In genomic region chr10:101694674-101695403, GRCh38 we compare ENCODE assay signal across 8 cellular contexts. TPM values are rescaled to one million over a fixed set of nuclear protein-coding genes. Genes with fewer than 3 reads are reported as not detected.
DNase-seq lines count a peak whose midpoint lies in the region; ATAC-seq and TF ChIP-seq lines count a peak whose summit lies in the region.

A gene with protein sequence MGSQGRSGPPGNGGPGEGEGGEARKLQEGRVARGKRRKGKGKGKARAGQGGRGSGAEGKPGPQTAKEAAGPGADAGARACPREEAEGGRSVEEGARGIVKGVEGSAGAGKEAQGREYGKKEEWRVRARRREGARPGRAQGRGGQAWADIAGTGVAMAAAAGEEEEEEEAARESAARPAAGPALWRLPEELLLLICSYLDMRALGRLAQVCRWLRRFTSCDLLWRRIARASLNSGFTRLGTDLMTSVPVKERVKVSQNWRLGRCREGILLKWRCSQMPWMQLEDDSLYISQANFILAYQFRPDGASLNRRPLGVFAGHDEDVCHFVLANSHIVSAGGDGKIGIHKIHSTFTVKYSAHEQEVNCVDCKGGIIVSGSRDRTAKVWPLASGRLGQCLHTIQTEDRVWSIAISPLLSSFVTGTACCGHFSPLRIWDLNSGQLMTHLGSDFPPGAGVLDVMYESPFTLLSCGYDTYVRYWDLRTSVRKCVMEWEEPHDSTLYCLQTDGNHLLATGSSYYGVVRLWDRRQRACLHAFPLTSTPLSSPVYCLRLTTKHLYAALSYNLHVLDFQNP (minus strand): TSS chr10:101695170. CDS start chr10:101695105, 65 bp downstream.

- CTCF ChIA-PET in BJ (lab: Yijun Ruan, JAX): no interaction called here

- peaks cover 19% of the 10 kb centered on the region for H3K4me1 ChIP-seq in SJSA1 (replicated peaks)

- POLR2A ChIA-PET in BJ (lab: Charles Lee): no interaction called here

- H3K27ac ChIP-seq in SJSA1: peak within 1 kb of the TSS; percentile 95
- peak within 1 kb of the TSS; percentile 89 for H3K27ac ChIP-seq in temporal lobe (ENCODE audit: low read depth, low read length)

- H3K9me3 ChIP-seq in SJSA1 (replicated peaks): no peaks in the 10 kb centered on the region

- H3K4me3 ChIP-seq in BJ (ENCODE audit: low read depth, low read length): peak within 1 kb of the TSS; percentile 94
- H3K4me3 ChIP-seq in SJSA1: peak within 1 kb of the TSS; percentile 70

- TF ChIP-seq CTCF in BJ (IDR thresholded peaks at IDR 0.05; ENCODE audit: insufficient read depth, low read depth, low read length): no peak
- no peak for TF ChIP-seq CTCF in omental fat pad (IDR thresholded peaks at IDR 0.05)

- peak; percentile 94 for TF ChIP-seq POLR2A in GM19193 (IDR thresholded peaks at IDR 0.05; ENCODE audit: extremely low read depth, insufficient read depth, insufficient read length)

- DNase-seq in BJ (ENCODE audit: low read depth) (no peak), SJSA1 (ENCODE audit: low read depth in 1 of 2, low spot score in 2 of 2) (peak; percentile 54 to 72), globus pallidus (ENCODE audit: low spot score) (peak; percentile 45), omental fat pad (ENCODE audit: low spot score) (no peak)
- DNase-seq in activated naive CD4-positive, alpha-beta T cell treated with Interleukin-2 at 50 U/mL for 16 hours: peak; percentile 75

- H3K27me3 ChIP-seq in BJ (ENCODE audit: control insufficient read depth, insufficient read depth, low read length) (no peaks in the 10 kb centered on the region), SJSA1 (replicated peaks) (no peaks in the 10 kb centered on the region)

- ATAC-seq in HG03378 (IDR thresholded peaks at IDR 0.05; ENCODE audit: unreplicated experiment): peak; percentile 17
- ATAC-seq in omental fat pad (ENCODE audit: low FRiP score): peak; percentile 66

- H3K36me3 ChIP-seq in BJ (ENCODE audit: control insufficient read depth, insufficient read depth, low read length): no peaks in the 10 kb centered on the region
- peaks cover 14% of the 10 kb centered on the region for H3K36me3 ChIP-seq in SJSA1

RNA-seq across cellular contexts. Expression of the gene that starts here (rescaled TPM):
- polyA plus RNA-seq in BJ (2011; rRNA removed): 28.9 and 31.2 TPM in 2 replicates
- polyA minus RNA-seq in BJ (2011; rRNA and poly(A)+ RNA removed): 50.4 and 78.9 TPM in 2 replicates
- 14.1 and 14.2 TPM in 2 replicates for total RNA-seq in SJSA1 (2014; rRNA removed; shearing (Covaris generic))
- total RNA-seq in omental fat pad (10 to 100 TPM; 50.0 to 73.5 (median 54.3) TPM), temporal lobe (30.2 TPM)

Comparison
In these comparisons a context has a peak if more than half of its experiments do, and no peak if none do; other contexts are left out.
1. DNase-seq: peak in SJSA1 (2 of 2), activated naive CD4-positive, alpha-beta T cell treated with Interleukin-2 at 50 U/mL for 16 hours (single experiment) and globus pallidus (single experiment); none in BJ (single experiment) and omental fat pad (single experiment).